10 cellular contexts compared by ENCODE assay signal in genomic region chr5:172646716-172647285, GRCh38. TPM values are rescaled to one million over a fixed set of nuclear protein-coding genes. Genes with fewer than 3 reads are reported as not detected.
A peak's percentile ranks its signal among the peaks of the same experiment; 100 is the strongest.
DNase-seq lines count a peak whose midpoint lies in the region; ATAC-seq and TF ChIP-seq lines count a peak whose summit lies in the region.
"Had no signal": no experiment of that assay in that cellular context is flagged by ENCODE, and none has a peak within 500 bp of the region (broad histone marks: within the 10 kb centered on the region; RNA-seq: fewer than 3 reads in every experiment).

No MANE protein-coding gene starts in this region.

- H3K4me1 ChIP-seq in heart right ventricle = peaks cover 9 to 98% (median 79%) of the 10 kb centered on the region in 9 donors
- peaks cover 0 to 98% (median 93%) of the 10 kb centered on the region in 4 donors for H3K4me1 ChIP-seq in sigmoid colon

- H3K27me3 ChIP-seq in heart right ventricle = peaks cover 0 to 18% (median 0%) of the 10 kb centered on the region in 7 donors
- no peaks in the 10 kb centered on the region for H3K27me3 ChIP-seq in sigmoid colon
- H3K27me3 ChIP-seq: MG63 had no signal

- TF ChIP-seq CTCF in heart right ventricle (IDR thresholded peaks at IDR 0.05) (peak; percentile 21 to 59 (median 48)), sigmoid colon (IDR thresholded peaks at IDR 0.05) (peak; percentile 43 to 66 (median 54))

- peak overlapping the region in 9 of 10 donors; percentile 16 to 99 (median 85) for H3K4me3 ChIP-seq in heart right ventricle
- no peak overlapping the region for H3K4me3 ChIP-seq in sigmoid colon
- H3K4me3 ChIP-seq: MG63 had no signal

- TF ChIP-seq EP300 in sigmoid colon (IDR thresholded peaks at IDR 0.05) = peak in 2 of 4 donors; percentile 15 to 61

- TF ChIP-seq POLR2A in sigmoid colon (IDR thresholded peaks at IDR 0.05) = no peak

- 37 to 47% methylated on average over 10 of the region's 10 CpGs for WGBS in heart right ventricle, 2 donors
- WGBS in sigmoid colon, 2 donors = 51 to 68% methylated on average over 10 of the region's 10 CpGs

- peak; percentile 36 to 67 (median 60) for ATAC-seq in heart right ventricle

- H3K27ac ChIP-seq in heart right ventricle (peak overlapping the region; percentile 23 to 99 (median 96)), sigmoid colon (peak overlapping the region; percentile 94 to 99 (median 96))

- intact Hi-C loops in heart right ventricle (cut with DNase I) (loop anchor here in 6 of 10 donors (5.0 to 10.0 kb wide), 5 partner anchors 40 to 162 kb away; no protein-coding TSS in a partner anchor), sigmoid colon (cut with DNase I) (no loop called here)

- no peaks in the 10 kb centered on the region for H3K9me3 ChIP-seq in heart right ventricle
- no peaks in the 10 kb centered on the region for H3K9me3 ChIP-seq in sigmoid colon
- H3K9me3 ChIP-seq: MG63 had no signal

- H3K36me3 ChIP-seq in heart right ventricle (peaks cover 0 to 70% (median 0%) of the 10 kb centered on the region in 9 donors), sigmoid colon (no peaks in the 10 kb centered on the region)
- H3K36me3 ChIP-seq: MG63 had no signal

- DNase-seq in GM03348 (ENCODE audit: low spot score) (peak; percentile 55), RPMI8226 (peak; percentile 44), heart right ventricle (peak in 1 of 2 donors; percentile 66), sigmoid colon (peak; percentile 92), SW480 (ENCODE audit: low spot score) (no peak), germinal center (ENCODE audit: low spot score) (no peak), NCI-H1694 (lab: John Stamatoyannopoulos, UW) (no peak)
- DNase-seq in activated naive CD4-positive, alpha-beta T cell treated with anti-CD3 and anti-CD28 coated beads, Interleukin-2, amount 50 U/mL, for 16 hours = no peak
- DNase-seq: activated naive CD4-positive, alpha-beta T cell treated with anti-CD3 and anti-CD28 coated beads, Interleukin-2, amount 10 ng/mL, durations not matched to agents 7 days and 5 days; MG63 had no signal

RNA-seq across cellular contexts. Expression of gene NEURL1B, which starts 5.7 kb away (rescaled TPM):
- total RNA-seq in heart right ventricle = 10 to 100 TPM; 14.4 to 45.8 (median 21.6) TPM
- polyA plus RNA-seq in heart right ventricle = 10 to 100 TPM; 16.7 to 29.1 TPM
- 10 to 100 TPM; 32.9 to 53.2 (median 45.6) TPM for total RNA-seq in sigmoid colon
- polyA plus RNA-seq in sigmoid colon = 10 to 100 TPM; 12.6 to 29.6 (median 26.6) TPM

Comparison
In these comparisons a context has a peak if more than half of its experiments do, and no peak if none do; other contexts are left out.
1. DNase-seq: peak in GM03348 (single experiment), RPMI8226 (single experiment) and sigmoid colon (single experiment); none in SW480 (single experiment), germinal center (single experiment), NCI-H1694 (single experiment) and activated naive CD4-positive, alpha-beta T cell treated with anti-CD3 and anti-CD28 coated beads, Interleukin-2, amount 50 U/mL, for 16 hours (single experiment).
2. H3K4me3 ChIP-seq: peak in heart right ventricle (9 of 10); none in sigmoid colon (0 of 4).